In genomic region chr7:35729061-35729783, GRCh38 we compare ENCODE assay signal across 8 cellular contexts.
DNase-seq lines count a peak whose midpoint lies in the region; ATAC-seq and TF ChIP-seq lines count a peak whose summit lies in the region.

No MANE protein-coding gene starts in this region.

- no peaks in the 10 kb centered on the region for H3K36me3 ChIP-seq in KOPT-K1 (ENCODE audit: insufficient read depth, low read length)

- H3K36me3 Mint-ChIP-seq in activated naive CD8-positive, alpha-beta T cell treated with anti-CD3 and anti-CD28 coated beads, Interleukin-2, amount 50 U/mL, for 24 hours (ENCODE audit: low read depth): no peaks in the 10 kb centered on the region
- H3K36me3 Mint-ChIP-seq in stimulated activated effector memory CD8-positive, alpha-beta T cell treated with anti-CD3 and anti-CD28 coated beads, Interleukin-12 subunit alpha, Interleukin-12 subunit beta, amount 100 ng/mL, for 72 hours: peaks cover 12% of the 10 kb centered on the region
- H3K36me3 Mint-ChIP-seq in nephron progenitor cell (ENCODE audit: low read depth): no peaks in the 10 kb centered on the region

- H3K9me3 Mint-ChIP-seq in activated naive CD8-positive, alpha-beta T cell treated with anti-CD3 and anti-CD28 coated beads, Interleukin-2, amount 50 U/mL, for 24 hours: no peaks in the 10 kb centered on the region
- H3K9me3 Mint-ChIP-seq in stimulated activated effector memory CD8-positive, alpha-beta T cell treated with anti-CD3 and anti-CD28 coated beads, Interleukin-12 subunit alpha, Interleukin-12 subunit beta, amount 100 ng/mL, for 72 hours: no peaks in the 10 kb centered on the region
- no peaks in the 10 kb centered on the region for H3K9me3 Mint-ChIP-seq in nephron progenitor cell

- peak overlapping the region; percentile 22 for H3K4me3 Mint-ChIP-seq in activated naive CD8-positive, alpha-beta T cell treated with anti-CD3 and anti-CD28 coated beads, Interleukin-2, amount 50 U/mL, for 24 hours
- H3K4me3 Mint-ChIP-seq in stimulated activated effector memory CD8-positive, alpha-beta T cell treated with anti-CD3 and anti-CD28 coated beads, Interleukin-12 subunit alpha, Interleukin-12 subunit beta, amount 100 ng/mL, for 72 hours: peak overlapping the region; percentile 59
- no peak overlapping the region for H3K4me3 Mint-ChIP-seq in nephron progenitor cell

- H3K27me3 Mint-ChIP-seq in activated naive CD8-positive, alpha-beta T cell treated with anti-CD3 and anti-CD28 coated beads, Interleukin-2, amount 50 U/mL, for 24 hours: no peaks in the 10 kb centered on the region
- H3K27me3 Mint-ChIP-seq in nephron progenitor cell (ENCODE audit: low read depth, poor library complexity): peaks cover 8% of the 10 kb centered on the region

- DNase-seq in activated naive CD8-positive, alpha-beta T cell treated with anti-CD3 and anti-CD28 coated beads, Interleukin-2, amount 50 U/mL, for 24 hours: peak; percentile 53
- peak; percentile 46 to 82 for DNase-seq in stimulated activated effector memory CD8-positive, alpha-beta T cell treated with anti-CD3 and anti-CD28 coated beads, Interleukin-12 subunit alpha, Interleukin-12 subunit beta, amount 100 ng/mL, for 72 hours (ENCODE audit: low spot score in 2 of 2)
- DNase-seq in nephron progenitor cell (no peak), DMS79 treated with DMSO at 0.1 percent for 48 hours (lab: John Stamatoyannopoulos, UW) (no peak), COLO668 (lab: John Stamatoyannopoulos, UW; ENCODE audit: unreplicated experiment) (no peak)

- H3K9me3 ChIP-seq in KOPT-K1 (ENCODE audit: insufficient read depth, low read length, poor library complexity, severe bottlenecking): no peaks in the 10 kb centered on the region

- peak overlapping the region; percentile 30 for H3K27ac ChIP-seq in KOPT-K1 (ENCODE audit: low read depth, low read length, poor library complexity, severe bottlenecking)

- H3K4me1 Mint-ChIP-seq in activated naive CD8-positive, alpha-beta T cell treated with anti-CD3 and anti-CD28 coated beads, Interleukin-2, amount 50 U/mL, for 24 hours: peaks cover 78% of the 10 kb centered on the region
- peaks cover 85% of the 10 kb centered on the region for H3K4me1 Mint-ChIP-seq in stimulated activated effector memory CD8-positive, alpha-beta T cell treated with anti-CD3 and anti-CD28 coated beads, Interleukin-12 subunit alpha, Interleukin-12 subunit beta, amount 100 ng/mL, for 72 hours
- peaks cover 18% of the 10 kb centered on the region for H3K4me1 Mint-ChIP-seq in nephron progenitor cell

- peak overlapping the region; percentile 62 for H3K27ac Mint-ChIP-seq in activated naive CD8-positive, alpha-beta T cell treated with anti-CD3 and anti-CD28 coated beads, Interleukin-2, amount 50 U/mL, for 24 hours
- H3K27ac Mint-ChIP-seq in stimulated activated effector memory CD8-positive, alpha-beta T cell treated with anti-CD3 and anti-CD28 coated beads, Interleukin-12 subunit alpha, Interleukin-12 subunit beta, amount 100 ng/mL, for 72 hours: peak overlapping the region; percentile 89
- no peak overlapping the region for H3K27ac Mint-ChIP-seq in nephron progenitor cell

- ATAC-seq in GM18498 (IDR thresholded peaks at IDR 0.05; ENCODE audit: unreplicated experiment): peak; percentile 58
- ATAC-seq in GM21447 (IDR thresholded peaks at IDR 0.05; ENCODE audit: unreplicated experiment): peak; percentile 57
- peak; percentile 74 for ATAC-seq in activated naive CD8-positive, alpha-beta T cell treated with anti-CD3 and anti-CD28 coated beads, Interleukin-2, amount 50 U/mL, for 24 hours
- peak; percentile 82 for ATAC-seq in stimulated activated effector memory CD8-positive, alpha-beta T cell treated with anti-CD3 and anti-CD28 coated beads, Interleukin-12 subunit alpha, Interleukin-12 subunit beta, amount 100 ng/mL, for 72 hours

- TF ChIP-seq CTCF in nephron progenitor cell (IDR thresholded peaks at IDR 0.05): no peak

Comparison
In these comparisons a context has a peak if more than half of its experiments do, and no peak if none do; other contexts are left out.
1. DNase-seq: peak in activated naive CD8-positive, alpha-beta T cell treated with anti-CD3 and anti-CD28 coated beads, Interleukin-2, amount 50 U/mL, for 24 hours (single experiment) and stimulated activated effector memory CD8-positive, alpha-beta T cell treated with anti-CD3 and anti-CD28 coated beads, Interleukin-12 subunit alpha, Interleukin-12 subunit beta, amount 100 ng/mL, for 72 hours (2 of 2); none in nephron progenitor cell (single experiment), DMS79 treated with DMSO at 0.1 percent for 48 hours (single experiment) and COLO668 (single experiment).
2. Peak in every context shown above with its lines, with median percentiles within 50 percentile points of each other: ATAC-seq.